In the genomic region with DNA sequence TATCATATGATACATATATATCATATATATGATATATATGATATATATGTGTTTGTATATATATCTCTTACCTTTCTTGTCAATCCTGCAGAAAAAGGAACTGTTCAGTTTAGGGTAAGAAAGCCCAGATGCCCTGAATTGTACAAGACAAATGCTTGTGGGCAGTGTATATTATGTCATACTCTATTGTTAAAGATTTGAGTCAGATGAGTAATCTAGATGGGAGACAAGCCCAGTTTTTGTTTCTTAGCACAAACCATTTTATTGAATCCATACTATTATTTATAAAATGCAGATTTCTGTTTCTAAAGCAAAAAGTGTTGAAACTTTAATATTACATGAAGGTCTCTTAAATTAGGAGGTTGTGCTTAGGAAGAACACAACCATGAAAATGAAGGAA, we compare ENCODE assay signal across 12 cellular contexts.
DNase-seq lines count a peak whose midpoint lies in the region; ATAC-seq and FAIRE-seq lines count a peak whose summit lies in the region.
"Had no signal": no experiment of that assay in that cellular context is flagged by ENCODE, and none has a peak within 500 bp of the region (broad histone marks: within the 10 kb centered on the region; RNA-seq: fewer than 3 reads in every experiment).

No MANE protein-coding gene starts in this region.

- intact Hi-C loops in left colon (cut with DNase I, micrococcal nuclease) = no loop called here

- no peak overlapping the region for H3K4me3 Mint-ChIP-seq in activated naive CD8-positive, alpha-beta T cell treated with anti-CD3 and anti-CD28 coated beads, Interleukin-2, amount 50 U/mL, for 24 hours
- H3K4me3 Mint-ChIP-seq: neural crest cell had no signal

- no peaks in the 10 kb centered on the region for H3K27me3 Mint-ChIP-seq in activated naive CD8-positive, alpha-beta T cell treated with anti-CD3 and anti-CD28 coated beads, Interleukin-2, amount 50 U/mL, for 24 hours

- H3K36me3 Mint-ChIP-seq in activated naive CD8-positive, alpha-beta T cell treated with anti-CD3 and anti-CD28 coated beads, Interleukin-2, amount 50 U/mL, for 24 hours (ENCODE audit: low read depth) = peaks cover 22% of the 10 kb centered on the region

- no peaks in the 10 kb centered on the region for H3K9me3 Mint-ChIP-seq in activated naive CD8-positive, alpha-beta T cell treated with anti-CD3 and anti-CD28 coated beads, Interleukin-2, amount 50 U/mL, for 24 hours
- H3K9me3 Mint-ChIP-seq: neural crest cell had no signal

- no peak overlapping the region for H3K27ac Mint-ChIP-seq in activated naive CD8-positive, alpha-beta T cell treated with anti-CD3 and anti-CD28 coated beads, Interleukin-2, amount 50 U/mL, for 24 hours

- FAIRE-seq in islet of Langerhans (lab: Jason Lieb, UNC) = peak; percentile 74

- H3K4me1 Mint-ChIP-seq in activated naive CD8-positive, alpha-beta T cell treated with anti-CD3 and anti-CD28 coated beads, Interleukin-2, amount 50 U/mL, for 24 hours = no peaks in the 10 kb centered on the region
- H3K4me1 Mint-ChIP-seq: neural crest cell had no signal

- DNase-seq in GM03348 (ENCODE audit: low spot score) = peak; percentile 21
- DNase-seq in astrocyte of the hippocampus (ENCODE audit: low read depth, low spot score) = peak; percentile 58
- no peak for DNase-seq in activated CD8-positive, alpha-beta memory T cell treated with anti-CD3 and anti-CD28 coated beads, Interleukin-2, amount 50 U/mL, for 4 hours
- DNase-seq in activated naive CD8-positive, alpha-beta T cell treated with anti-CD3 and anti-CD28 coated beads, Interleukin-2, amount 50 U/mL, for 24 hours = no peak
- no peak for DNase-seq in left colon
- DNase-seq: activated T-cell treated with anti-CD3 and anti-CD28 coated beads for 4 hours, kidney, NCI-H510A had no signal

- peak; percentile 66 for ATAC-seq in HG03432 (IDR thresholded peaks at IDR 0.05; ENCODE audit: unreplicated experiment)
- no peak for ATAC-seq in activated naive CD8-positive, alpha-beta T cell treated with anti-CD3 and anti-CD28 coated beads, Interleukin-2, amount 50 U/mL, for 24 hours
- ATAC-seq in HG02884 (IDR thresholded peaks at IDR 0.05; ENCODE audit: unreplicated experiment) = no peak
- no peak for ATAC-seq in left colon

Comparison
In these comparisons a context has a peak if more than half of its experiments do, and no peak if none do; other contexts are left out.
1. DNase-seq: peak in GM03348 (single experiment) and astrocyte of the hippocampus (single experiment); none in activated CD8-positive, alpha-beta memory T cell treated with anti-CD3 and anti-CD28 coated beads, Interleukin-2, amount 50 U/mL, for 4 hours (single experiment), activated naive CD8-positive, alpha-beta T cell treated with anti-CD3 and anti-CD28 coated beads, Interleukin-2, amount 50 U/mL, for 24 hours (single experiment) and left colon (0 of 2).